ENCODE assay signal across 20 cellular contexts in genomic region chr2:97749611-97750010, GRCh38. TPM values are rescaled to one million over a fixed set of nuclear protein-coding genes. Genes with fewer than 3 reads are reported as not detected.
A peak's percentile ranks its signal among the peaks of the same experiment; 100 is the strongest.
DNase-seq lines count a peak whose midpoint lies in the region; ATAC-seq and TF ChIP-seq lines count a peak whose summit lies in the region.
"Had no signal": no experiment of that assay in that cellular context is flagged by ENCODE, and none has a peak within 500 bp of the region (broad histone marks: within the 10 kb centered on the region; RNA-seq: fewer than 3 reads in every experiment).

No MANE protein-coding gene starts in this region.

- H4K8ac ChIP-seq in H9 (replicated peaks; ENCODE audit: insufficient read length, low read depth, low read length), result no peak overlapping the region
- no peak overlapping the region for H4K8ac ChIP-seq in neuronal stem cell (ENCODE audit: low read depth, low read length)

- H3K4ac ChIP-seq in H9 (ENCODE audit: low read depth, low read length) (no peak overlapping the region), neuronal stem cell (ENCODE audit: low read length) (no peak overlapping the region)

- CTCF ChIA-PET in activated CD8-positive, alpha-beta T cell treated with anti-CD3 and anti-CD28 coated beads for 36 hours (lab: Charles Lee), result interaction anchor here (1.0 to 5.0 kb wide), 4 partner anchors 9 to 51 kb away, joined by 5 to 37 read pairs (median 14); no protein-coding TSS in a partner anchor

- H3K27me3 Mint-ChIP-seq in H9 (ENCODE audit: low read depth) (no peaks in the 10 kb centered on the region), glutamatergic neuron (ENCODE audit: unreplicated experiment) (peaks cover 11% of the 10 kb centered on the region)
- no peaks in the 10 kb centered on the region for H3K27me3 Mint-ChIP-seq in activated CD8-positive, alpha-beta T cell treated with anti-CD3 and anti-CD28 coated beads for 36 hours

- H3T11ph ChIP-seq in H9 (ENCODE audit: low read length), result no peak overlapping the region

- peaks cover 16% of the 10 kb centered on the region; the same call in 1 of the 2 replicates for H3K4me1 ChIP-seq in ES-I3 (ENCODE audit: insufficient read depth, low read length)
- H3K4me1 ChIP-seq in H9 (ENCODE audit: insufficient read depth, low read length), result 0 out of 2 replicates have a peak, but pooled peaks cover 2% of the 10 kb centered on the region
- H3K4me1 ChIP-seq in neuronal stem cell (ENCODE audit: control insufficient read depth in 2 of 2, insufficient read depth in 1 of 2, low read depth in 1 of 2, low read length in 2 of 2), result peaks cover 11 to 13% of the 10 kb centered on the region in 2 donors

- no peaks in the 10 kb centered on the region for H4K20me1 ChIP-seq in H9 (ENCODE audit: control insufficient read depth, insufficient read depth, insufficient read length)

- H2BK12ac ChIP-seq in H9 (ENCODE audit: insufficient read length, low read depth, low read length) (no peak overlapping the region), neuronal stem cell (ENCODE audit: low read length) (no peak overlapping the region)

- no peaks in the 10 kb centered on the region for H3K9me3 ChIP-seq in ES-I3 (ENCODE audit: control insufficient read depth, insufficient read depth, low read length)
- no peaks in the 10 kb centered on the region for H3K9me3 ChIP-seq in H9 (ENCODE audit: control insufficient read depth, low read depth, low read length)
- H3K9me3 ChIP-seq in neuronal stem cell (replicated peaks in 1 of 2; ENCODE audit: control insufficient read depth in 2 of 2, insufficient read depth in 1 of 2, low read depth in 1 of 2, low read length in 2 of 2), result no peaks in the 10 kb centered on the region

- WGBS in H9 (ENCODE audit: extremely low coverage, insufficient read length, low lambda C conversion rate), result no CpG with 5 or more reads among the region's 5 CpGs
- WGBS in neuronal stem cell (ENCODE audit: extremely low coverage in 2 of 2, insufficient read length in 2 of 2, insufficient replicate concordance in 1 of 2), 2 donors, result no CpG with 5 or more reads among the region's 5 CpGs

- no peak overlapping the region for H3K27ac Mint-ChIP-seq in H9
- H3K27ac Mint-ChIP-seq in glutamatergic neuron (ENCODE audit: unreplicated experiment), result peak overlapping the region; percentile 84
- no peak overlapping the region for H3K27ac Mint-ChIP-seq in activated CD8-positive, alpha-beta T cell treated with anti-CD3 and anti-CD28 coated beads for 36 hours
- H3K27ac Mint-ChIP-seq: CD8-positive, alpha-beta T cell had no signal

- H2AK5ac ChIP-seq in H9 (ENCODE audit: insufficient read length, low read length) (no peak overlapping the region), neuronal stem cell (ENCODE audit: low read depth, low read length) (no peak overlapping the region)

- no peak overlapping the region for H3K4me3 Mint-ChIP-seq in H9
- no peak overlapping the region for H3K4me3 Mint-ChIP-seq in glutamatergic neuron (ENCODE audit: unreplicated experiment)
- H3K4me3 Mint-ChIP-seq in activated CD8-positive, alpha-beta T cell treated with anti-CD3 and anti-CD28 coated beads for 36 hours, result no peak overlapping the region
- H3K4me3 Mint-ChIP-seq: CD8-positive, alpha-beta T cell had no signal

- H3K27me3 ChIP-seq in H9 (ENCODE audit: insufficient read depth, low read length) (no peaks in the 10 kb centered on the region), neuronal stem cell (ENCODE audit: control insufficient read depth in 3 of 3, insufficient read depth in 3 of 3, low read depth in 1 of 3, low read length in 3 of 3) (no peaks in the 10 kb centered on the region)

- POLR2A ChIA-PET in activated CD8-positive, alpha-beta T cell treated with anti-CD3 and anti-CD28 coated beads for 36 hours (lab: Charles Lee), result interaction anchor here (1.3 kb wide), 1 partner anchor 31 kb away, joined by 5 read pairs; no protein-coding TSS in a partner anchor

- peak; percentile 72 for DNase-seq in H9
- no peak for DNase-seq in glutamatergic neuron
- no peak for DNase-seq in neuronal stem cell (ENCODE audit: low spot score)
- no peak for DNase-seq in germinal center (ENCODE audit: low spot score)
- no peak for DNase-seq in activated CD8-positive, alpha-beta T cell treated with anti-CD3 and anti-CD28 coated beads for 36 hours
- DNase-seq: C1 segment of cervical spinal cord; CD8-positive, alpha-beta T cell; DND-41; GOT3; IMR-90; NCI-H1105; NCI-H146; NCI-H2029; NCI-H2171; NCI-H524 treated with DMSO at 0.1 percent for 48 hours; OCI-M1; SHP77 had no signal

- H3K36me3 ChIP-seq in ES-I3 (ENCODE audit: insufficient read depth, low read length), result no peaks in the 10 kb centered on the region
- H3K36me3 ChIP-seq in neuronal stem cell (replicated peaks in 1 of 2; ENCODE audit: control insufficient read depth in 2 of 2, insufficient read depth in 2 of 2, low read length in 2 of 2), result peaks cover 0 to 11% of the 10 kb centered on the region in 2 donors

- H3K27ac ChIP-seq in H9 (ENCODE audit: insufficient read length, low read depth, low read length), result no peak overlapping the region
- H3K27ac ChIP-seq in neuronal stem cell (replicated peaks; ENCODE audit: low read length), result no peak overlapping the region

- intact Hi-C loops in activated CD8-positive, alpha-beta T cell treated with anti-CD3 and anti-CD28 coated beads for 36 hours (cut with micrococcal nuclease), result loop anchor here (5.0 kb wide), 1 partner anchor 37 kb away; the partner anchor contains the start of gene ZAP70

- no peak overlapping the region for H2AFZ ChIP-seq in H9 (ENCODE audit: low read length)
- H2AFZ ChIP-seq in neuronal stem cell (ENCODE audit: low read length), result no peak overlapping the region

- no peak for ATAC-seq in activated CD8-positive, alpha-beta T cell treated with anti-CD3 and anti-CD28 coated beads for 36 hours
- ATAC-seq in HG03175 (IDR thresholded peaks at IDR 0.05; ENCODE audit: unreplicated experiment), result no peak
- ATAC-seq: CD8-positive, alpha-beta T cell had no signal

- H4K91ac ChIP-seq in H9 (ENCODE audit: insufficient read length, low read depth, low read length) (no peak overlapping the region), neuronal stem cell (ENCODE audit: low read depth, low read length, poor library complexity) (no peak overlapping the region)

- H3K23ac ChIP-seq in H9 (ENCODE audit: insufficient read length, low read depth, low read length) (no peak overlapping the region), neuronal stem cell (ENCODE audit: low read depth, low read length, poor library complexity) (no peak overlapping the region)

- no peaks in the 10 kb centered on the region for H3K9me3 Mint-ChIP-seq in H9
- H3K9me3 Mint-ChIP-seq in glutamatergic neuron (ENCODE audit: unreplicated experiment), result peaks cover 3% of the 10 kb centered on the region
- no peaks in the 10 kb centered on the region for H3K9me3 Mint-ChIP-seq in activated CD8-positive, alpha-beta T cell treated with anti-CD3 and anti-CD28 coated beads for 36 hours
- H3K9me3 Mint-ChIP-seq: CD8-positive, alpha-beta T cell had no signal

- H2BK20ac ChIP-seq in H9 (ENCODE audit: low read depth, low read length, poor library complexity, severe bottlenecking), result no peak overlapping the region

- H4K5ac ChIP-seq in H9 (ENCODE audit: insufficient read length, low read depth, low read length), result no peak overlapping the region

- H3K4me2 ChIP-seq in H9 (ENCODE audit: insufficient read depth, insufficient read length, low read length) (no peak overlapping the region), neuronal stem cell (ENCODE audit: insufficient read depth, low read length, poor library complexity, severe bottlenecking) (no peak overlapping the region)

- no peak for TF ChIP-seq CTCF in H9 (conservative IDR thresholded peaks at IDR 0.05)
- no peak for TF ChIP-seq CTCF in glutamatergic neuron (IDR thresholded peaks at IDR 0.05; ENCODE audit: partially characterized antibody, unreplicated experiment)
- no peak for TF ChIP-seq CTCF in activated CD8-positive, alpha-beta T cell treated with anti-CD3 and anti-CD28 coated beads for 36 hours (IDR thresholded peaks at IDR 0.05)

- H2BK15ac ChIP-seq in H9 (ENCODE audit: low read depth, low read length), result no peak overlapping the region
- no peak overlapping the region for H2BK15ac ChIP-seq in neuronal stem cell (ENCODE audit: low read length)

- H3K18ac ChIP-seq in H9 (ENCODE audit: insufficient read length, low read depth, low read length), result no peak overlapping the region
- H3K18ac ChIP-seq in neuronal stem cell (ENCODE audit: low read length), result peak overlapping the region; percentile 16

- H3K79me2 ChIP-seq in H9 (ENCODE audit: insufficient read depth, low read length), result no peaks in the 10 kb centered on the region

- no peak overlapping the region for H3K4me3 ChIP-seq in neuronal stem cell (ENCODE audit: low read length in 2 of 2)

- H3K9ac ChIP-seq in ES-I3 (ENCODE audit: low read depth, low read length) (peak overlapping the region; percentile 7; the same call in 1 of the 2 replicates), H9 (ENCODE audit: extremely low read depth, insufficient read length, low read length) (no peak overlapping the region), neuronal stem cell (ENCODE audit: low read depth, low read length, poor library complexity) (no peak overlapping the region)

- H2BK120ac ChIP-seq in H9 (ENCODE audit: low read depth, low read length, poor library complexity, severe bottlenecking) (no peak overlapping the region), neuronal stem cell (ENCODE audit: low read depth, low read length) (no peak overlapping the region)

- peaks cover 0 to 8% (median 8%) of the 10 kb centered on the region in 3 experiments; a peak in 3 of 7 replicates for H3K36me3 Mint-ChIP-seq in H9 (ENCODE audit: insufficient read depth in 1 of 3, low read depth in 3 of 3)
- no peaks in the 10 kb centered on the region for H3K36me3 Mint-ChIP-seq in glutamatergic neuron (ENCODE audit: unreplicated experiment)
- H3K36me3 Mint-ChIP-seq in activated CD8-positive, alpha-beta T cell treated with anti-CD3 and anti-CD28 coated beads for 36 hours (ENCODE audit: low read depth), result peaks cover 8% of the 10 kb centered on the region

- H2BK5ac ChIP-seq in H9 (ENCODE audit: insufficient read length, low read length) (no peak overlapping the region), neuronal stem cell (ENCODE audit: low read length) (no peak overlapping the region)

- H3K79me1 ChIP-seq in H9 (ENCODE audit: insufficient read depth, low read depth, low read length, poor library complexity, severe bottlenecking), result no peaks in the 10 kb centered on the region
- H3K79me1 ChIP-seq in neuronal stem cell (ENCODE audit: low read depth, low read length), result no peaks in the 10 kb centered on the region

- H3K4me1 Mint-ChIP-seq in H9, result peaks cover 32 to 39% of the 10 kb centered on the region in 2 experiments
- H3K4me1 Mint-ChIP-seq in glutamatergic neuron (ENCODE audit: low read depth, unreplicated experiment), result peaks cover 27% of the 10 kb centered on the region
- peaks cover 35% of the 10 kb centered on the region for H3K4me1 Mint-ChIP-seq in activated CD8-positive, alpha-beta T cell treated with anti-CD3 and anti-CD28 coated beads for 36 hours (ENCODE audit: low read depth)

- H3K56ac ChIP-seq in H9 (ENCODE audit: insufficient read length, low read depth, low read length), result no peak overlapping the region

- no peaks in the 10 kb centered on the region for H3K23me2 ChIP-seq in H9 (ENCODE audit: insufficient read length, low read depth, low read length, poor library complexity, severe bottlenecking)

- H3K14ac ChIP-seq in H9 (ENCODE audit: insufficient read depth, low read length) (no peak overlapping the region), neuronal stem cell (ENCODE audit: low read length) (no peak overlapping the region)

RNA-seq across cellular contexts. Expression of gene ZAP70, which starts 36.2 kb away (rescaled TPM):
- total RNA-seq in H9 (2021) (0.22 and 0.24 TPM in 2 replicates), glutamatergic neuron (ENCODE audit: unreplicated experiment) (1.3 TPM)
- 0.08 TPM for polyA plus RNA-seq in neuronal stem cell (2013, experiment 1 of 2)
- 0.06 TPM for polyA plus RNA-seq in neuronal stem cell (2013, experiment 2 of 2)
- 100 to 1,000 TPM; 218 TPM for total RNA-seq in activated CD8-positive, alpha-beta T cell treated with anti-CD3 and anti-CD28 coated beads for 36 hours
- total RNA-seq: G401 had no signal

Comparison
In these comparisons a context has a peak if more than half of its experiments do, and no peak if none do; other contexts are left out.
1. RNA of gene ZAP70, which starts 36.2 kb away (total RNA-seq): 218 TPM in activated CD8-positive, alpha-beta T cell treated with anti-CD3 and anti-CD28 coated beads for 36 hours; 1.3 TPM in glutamatergic neuron (single experiment) and 0.22 to 0.24 TPM in H9; every median in the first group is over 10 times any median in the second.